ENCODE assay signal across 1 cellular context in the genomic region with DNA sequence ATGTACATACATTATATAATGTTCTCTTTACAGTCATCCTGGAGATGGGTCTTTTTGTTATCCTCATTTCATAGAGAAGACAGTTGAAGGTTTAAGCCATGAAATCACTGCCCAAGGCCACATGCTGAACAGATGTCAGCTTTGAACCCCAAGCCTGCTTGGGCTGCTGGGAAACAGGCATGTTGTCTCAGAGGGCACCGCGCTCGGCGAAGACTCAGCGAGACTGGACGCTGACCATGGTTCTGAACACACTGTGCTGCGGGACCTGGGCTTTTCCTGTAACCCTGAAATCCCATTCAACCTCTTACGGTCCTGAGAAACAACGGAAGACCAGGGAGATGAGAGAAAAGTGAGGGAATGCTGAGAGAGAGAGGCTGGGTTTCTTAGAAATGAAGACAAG.
TF ChIP-seq lines count a peak whose summit lies in the region.

No MANE protein-coding gene starts in this region.

TF ChIP-seq in HepG2, 621 proteins besides CTCF, POLR2A, EP300 and RAD21 (continued from another document and continues in another):
- TF ChIP-seq, protein P1, sequence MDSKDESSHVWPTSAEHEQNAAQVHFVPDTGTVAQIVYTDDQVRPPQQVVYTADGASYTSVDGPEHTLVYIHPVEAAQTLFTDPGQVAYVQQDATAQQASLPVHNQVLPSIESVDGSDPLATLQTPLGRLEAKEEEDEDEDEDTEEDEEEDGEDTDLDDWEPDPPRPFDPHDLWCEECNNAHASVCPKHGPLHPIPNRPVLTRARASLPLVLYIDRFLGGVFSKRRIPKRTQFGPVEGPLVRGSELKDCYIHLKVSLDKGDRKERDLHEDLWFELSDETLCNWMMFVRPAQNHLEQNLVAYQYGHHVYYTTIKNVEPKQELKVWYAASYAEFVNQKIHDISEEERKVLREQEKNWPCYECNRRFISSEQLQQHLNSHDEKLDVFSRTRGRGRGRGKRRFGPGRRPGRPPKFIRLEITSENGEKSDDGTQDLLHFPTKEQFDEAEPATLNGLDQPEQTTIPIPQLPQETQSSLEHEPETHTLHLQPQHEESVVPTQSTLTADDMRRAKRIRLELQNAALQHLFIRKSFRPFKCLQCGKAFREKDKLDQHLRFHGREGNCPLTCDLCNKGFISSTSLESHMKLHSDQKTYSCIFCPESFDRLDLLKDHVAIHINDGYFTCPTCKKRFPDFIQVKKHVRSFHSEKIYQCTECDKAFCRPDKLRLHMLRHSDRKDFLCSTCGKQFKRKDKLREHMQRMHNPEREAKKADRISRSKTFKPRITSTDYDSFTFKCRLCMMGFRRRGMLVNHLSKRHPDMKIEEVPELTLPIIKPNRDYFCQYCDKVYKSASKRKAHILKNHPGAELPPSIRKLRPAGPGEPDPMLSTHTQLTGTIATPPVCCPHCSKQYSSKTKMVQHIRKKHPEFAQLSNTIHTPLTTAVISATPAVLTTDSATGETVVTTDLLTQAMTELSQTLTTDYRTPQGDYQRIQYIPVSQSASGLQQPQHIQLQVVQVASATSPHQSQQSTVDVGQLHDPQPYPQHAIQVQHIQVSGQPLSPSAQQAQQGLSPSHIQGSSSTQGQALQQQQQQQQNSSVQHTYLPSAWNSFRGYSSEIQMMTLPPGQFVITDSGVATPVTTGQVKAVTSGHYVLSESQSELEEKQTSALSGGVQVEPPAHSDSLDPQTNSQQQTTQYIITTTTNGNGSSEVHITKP (CRISPR knock-in tag; IDR thresholded peaks at IDR 0.05; ENCODE audit: low read depth), result no peak
- no peak for TF ChIP-seq ZBTB42 (CRISPR knock-in tag; IDR thresholded peaks at IDR 0.05)
- TF ChIP-seq MED13 (CRISPR knock-in tag; IDR thresholded peaks at IDR 0.05), result peak; percentile 45; the same call in 1 of the 2 replicates
- TF ChIP-seq, protein P2, sequence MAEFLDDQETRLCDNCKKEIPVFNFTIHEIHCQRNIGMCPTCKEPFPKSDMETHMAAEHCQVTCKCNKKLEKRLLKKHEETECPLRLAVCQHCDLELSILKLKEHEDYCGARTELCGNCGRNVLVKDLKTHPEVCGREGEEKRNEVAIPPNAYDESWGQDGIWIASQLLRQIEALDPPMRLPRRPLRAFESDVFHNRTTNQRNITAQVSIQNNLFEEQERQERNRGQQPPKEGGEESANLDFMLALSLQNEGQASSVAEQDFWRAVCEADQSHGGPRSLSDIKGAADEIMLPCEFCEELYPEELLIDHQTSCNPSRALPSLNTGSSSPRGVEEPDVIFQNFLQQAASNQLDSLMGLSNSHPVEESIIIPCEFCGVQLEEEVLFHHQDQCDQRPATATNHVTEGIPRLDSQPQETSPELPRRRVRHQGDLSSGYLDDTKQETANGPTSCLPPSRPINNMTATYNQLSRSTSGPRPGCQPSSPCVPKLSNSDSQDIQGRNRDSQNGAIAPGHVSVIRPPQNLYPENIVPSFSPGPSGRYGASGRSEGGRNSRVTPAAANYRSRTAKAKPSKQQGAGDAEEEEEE (CRISPR knock-in tag; IDR thresholded peaks at IDR 0.05; ENCODE audit: borderline replicate concordance), result no peak
- peak; percentile 55; the same call in 1 of the 2 replicates for TF ChIP-seq ZNF777 (CRISPR knock-in tag; IDR thresholded peaks at IDR 0.05)
- TF ChIP-seq TAF15 (IDR thresholded peaks at IDR 0.05; ENCODE audit: low read depth, low read length, poor library complexity, severe bottlenecking), result no peak
- peak; percentile 26; the same call in 1 of the 2 replicates for TF ChIP-seq HNF4A (CRISPR knock-in tag; IDR thresholded peaks at IDR 0.05)
- no peak for TF ChIP-seq KDM4B (CRISPR knock-in tag; IDR thresholded peaks at IDR 0.05)
- TF ChIP-seq ZNF274 (CRISPR knock-in tag; IDR thresholded peaks at IDR 0.05), result 0 out of 2 replicates have a peak, but pooled peaks have one; percentile 37
- TF ChIP-seq ZNF263 (CRISPR knock-in tag; IDR thresholded peaks at IDR 0.05), result peak; percentile 64; the same call in 1 of the 2 replicates
- TF ChIP-seq, protein P3, sequence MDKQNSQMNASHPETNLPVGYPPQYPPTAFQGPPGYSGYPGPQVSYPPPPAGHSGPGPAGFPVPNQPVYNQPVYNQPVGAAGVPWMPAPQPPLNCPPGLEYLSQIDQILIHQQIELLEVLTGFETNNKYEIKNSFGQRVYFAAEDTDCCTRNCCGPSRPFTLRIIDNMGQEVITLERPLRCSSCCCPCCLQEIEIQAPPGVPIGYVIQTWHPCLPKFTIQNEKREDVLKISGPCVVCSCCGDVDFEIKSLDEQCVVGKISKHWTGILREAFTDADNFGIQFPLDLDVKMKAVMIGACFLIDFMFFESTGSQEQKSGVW (CRISPR knock-in tag; IDR thresholded peaks at IDR 0.05; ENCODE audit: borderline replicate concordance), result no peak
- no peak for TF ChIP-seq CCAR2 (optimal IDR thresholded peaks at IDR 0.05; ENCODE audit: low read depth, low read length)
- TF ChIP-seq ZNF232 (CRISPR knock-in tag; IDR thresholded peaks at IDR 0.05; ENCODE audit: borderline replicate concordance), result peak; percentile 92
- TF ChIP-seq CBX5 (CRISPR knock-in tag; IDR thresholded peaks at IDR 0.05; ENCODE audit: borderline replicate concordance), result 0 out of 2 replicates have a peak, but pooled peaks have one; percentile 30
- TF ChIP-seq POLR2AphosphoS5 (IDR thresholded peaks at IDR 0.05; ENCODE audit: low read depth, low read length), result no peak
- peak; percentile 96 for TF ChIP-seq WIZ (CRISPR knock-in tag; IDR thresholded peaks at IDR 0.05)
- no peak for TF ChIP-seq HDAC6 (IDR thresholded peaks at IDR 0.05; ENCODE audit: low read depth, low read length)
- TF ChIP-seq NR2C2 (CRISPR knock-in tag; IDR thresholded peaks at IDR 0.05; ENCODE audit: borderline replicate concordance), result no peak
- TF ChIP-seq, protein P4, sequence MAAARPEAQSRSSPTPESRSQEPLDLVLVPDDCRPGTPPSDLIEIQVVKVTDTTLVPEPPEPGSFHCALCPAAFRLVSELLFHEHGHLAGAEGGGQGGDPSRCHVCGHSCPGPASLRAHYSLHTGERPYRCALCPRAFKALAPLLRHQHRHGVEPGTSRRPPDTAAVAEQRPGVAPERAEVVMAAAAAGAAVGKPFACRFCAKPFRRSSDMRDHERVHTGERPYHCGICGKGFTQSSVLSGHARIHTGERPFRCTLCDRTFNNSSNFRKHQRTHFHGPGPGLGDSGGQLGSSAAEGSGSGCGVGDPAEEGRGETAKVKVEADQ (CRISPR knock-in tag; IDR thresholded peaks at IDR 0.05; ENCODE audit: borderline replicate concordance), result no peak
- peak; percentile 90 for TF ChIP-seq ZNF430 (CRISPR knock-in tag; IDR thresholded peaks at IDR 0.05)
- TF ChIP-seq TAF1 (CRISPR knock-in tag; IDR thresholded peaks at IDR 0.05), result no peak
- TF ChIP-seq PAF1 (CRISPR knock-in tag; IDR thresholded peaks at IDR 0.05), result no peak
- TF ChIP-seq, protein P5, sequence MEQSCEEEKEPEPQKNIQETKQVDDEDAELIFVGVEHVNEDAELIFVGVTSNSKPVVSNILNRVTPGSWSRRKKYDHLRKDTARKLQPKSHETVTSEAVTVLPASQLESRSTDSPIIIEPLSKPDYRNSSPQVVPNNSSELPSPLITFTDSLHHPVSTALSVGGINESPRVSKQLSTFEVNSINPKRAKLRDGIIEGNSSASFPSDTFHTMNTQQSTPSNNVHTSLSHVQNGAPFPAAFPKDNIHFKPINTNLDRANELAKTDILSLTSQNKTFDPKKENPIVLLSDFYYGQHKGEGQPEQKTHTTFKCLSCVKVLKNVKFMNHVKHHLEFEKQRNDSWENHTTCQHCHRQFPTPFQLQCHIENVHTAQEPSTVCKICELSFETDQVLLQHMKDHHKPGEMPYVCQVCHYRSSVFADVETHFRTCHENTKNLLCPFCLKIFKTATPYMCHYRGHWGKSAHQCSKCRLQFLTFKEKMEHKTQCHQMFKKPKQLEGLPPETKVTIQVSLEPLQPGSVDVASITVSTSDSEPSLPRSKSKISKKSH (CRISPR knock-in tag; IDR thresholded peaks at IDR 0.05; ENCODE audit: borderline replicate concordance), result no peak
- TF ChIP-seq ZNF737 (CRISPR knock-in tag; IDR thresholded peaks at IDR 0.05; ENCODE audit: borderline replicate concordance), result 0 out of 2 replicates have a peak, but pooled peaks have one; percentile 51
- no peak for TF ChIP-seq SIN3B (IDR thresholded peaks at IDR 0.05; ENCODE audit: low read length)
- TF ChIP-seq, protein P6, sequence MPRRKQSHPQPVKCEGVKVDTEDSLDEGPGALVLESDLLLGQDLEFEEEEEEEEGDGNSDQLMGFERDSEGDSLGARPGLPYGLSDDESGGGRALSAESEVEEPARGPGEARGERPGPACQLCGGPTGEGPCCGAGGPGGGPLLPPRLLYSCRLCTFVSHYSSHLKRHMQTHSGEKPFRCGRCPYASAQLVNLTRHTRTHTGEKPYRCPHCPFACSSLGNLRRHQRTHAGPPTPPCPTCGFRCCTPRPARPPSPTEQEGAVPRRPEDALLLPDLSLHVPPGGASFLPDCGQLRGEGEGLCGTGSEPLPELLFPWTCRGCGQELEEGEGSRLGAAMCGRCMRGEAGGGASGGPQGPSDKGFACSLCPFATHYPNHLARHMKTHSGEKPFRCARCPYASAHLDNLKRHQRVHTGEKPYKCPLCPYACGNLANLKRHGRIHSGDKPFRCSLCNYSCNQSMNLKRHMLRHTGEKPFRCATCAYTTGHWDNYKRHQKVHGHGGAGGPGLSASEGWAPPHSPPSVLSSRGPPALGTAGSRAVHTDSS (CRISPR knock-in tag; conservative IDR thresholded peaks at IDR 0.05), result no peak
- no peak for TF ChIP-seq ZSCAN29 (CRISPR knock-in tag; conservative IDR thresholded peaks at IDR 0.05)
- TF ChIP-seq RORA (CRISPR knock-in tag; IDR thresholded peaks at IDR 0.05), result no peak
- TF ChIP-seq, protein P7, sequence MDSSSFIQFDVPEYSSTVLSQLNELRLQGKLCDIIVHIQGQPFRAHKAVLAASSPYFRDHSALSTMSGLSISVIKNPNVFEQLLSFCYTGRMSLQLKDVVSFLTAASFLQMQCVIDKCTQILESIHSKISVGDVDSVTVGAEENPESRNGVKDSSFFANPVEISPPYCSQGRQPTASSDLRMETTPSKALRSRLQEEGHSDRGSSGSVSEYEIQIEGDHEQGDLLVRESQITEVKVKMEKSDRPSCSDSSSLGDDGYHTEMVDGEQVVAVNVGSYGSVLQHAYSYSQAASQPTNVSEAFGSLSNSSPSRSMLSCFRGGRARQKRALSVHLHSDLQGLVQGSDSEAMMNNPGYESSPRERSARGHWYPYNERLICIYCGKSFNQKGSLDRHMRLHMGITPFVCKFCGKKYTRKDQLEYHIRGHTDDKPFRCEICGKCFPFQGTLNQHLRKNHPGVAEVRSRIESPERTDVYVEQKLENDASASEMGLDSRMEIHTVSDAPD (CRISPR knock-in tag; IDR thresholded peaks at IDR 0.05), result no peak
- no peak for TF ChIP-seq ZNF781 (CRISPR knock-in tag; IDR thresholded peaks at IDR 0.05; ENCODE audit: borderline replicate concordance, not compliant biosample characterization)
- TF ChIP-seq, protein P8, sequence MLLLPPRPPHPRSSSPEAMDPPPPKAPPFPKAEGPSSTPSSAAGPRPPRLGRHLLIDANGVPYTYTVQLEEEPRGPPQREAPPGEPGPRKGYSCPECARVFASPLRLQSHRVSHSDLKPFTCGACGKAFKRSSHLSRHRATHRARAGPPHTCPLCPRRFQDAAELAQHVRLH (CRISPR knock-in tag; IDR thresholded peaks at IDR 0.05; ENCODE audit: borderline replicate concordance, low read depth), result peak; percentile 68
- TF ChIP-seq ZNF383 (CRISPR knock-in tag; IDR thresholded peaks at IDR 0.05; ENCODE audit: borderline replicate concordance), result no peak
- TF ChIP-seq, protein P9, sequence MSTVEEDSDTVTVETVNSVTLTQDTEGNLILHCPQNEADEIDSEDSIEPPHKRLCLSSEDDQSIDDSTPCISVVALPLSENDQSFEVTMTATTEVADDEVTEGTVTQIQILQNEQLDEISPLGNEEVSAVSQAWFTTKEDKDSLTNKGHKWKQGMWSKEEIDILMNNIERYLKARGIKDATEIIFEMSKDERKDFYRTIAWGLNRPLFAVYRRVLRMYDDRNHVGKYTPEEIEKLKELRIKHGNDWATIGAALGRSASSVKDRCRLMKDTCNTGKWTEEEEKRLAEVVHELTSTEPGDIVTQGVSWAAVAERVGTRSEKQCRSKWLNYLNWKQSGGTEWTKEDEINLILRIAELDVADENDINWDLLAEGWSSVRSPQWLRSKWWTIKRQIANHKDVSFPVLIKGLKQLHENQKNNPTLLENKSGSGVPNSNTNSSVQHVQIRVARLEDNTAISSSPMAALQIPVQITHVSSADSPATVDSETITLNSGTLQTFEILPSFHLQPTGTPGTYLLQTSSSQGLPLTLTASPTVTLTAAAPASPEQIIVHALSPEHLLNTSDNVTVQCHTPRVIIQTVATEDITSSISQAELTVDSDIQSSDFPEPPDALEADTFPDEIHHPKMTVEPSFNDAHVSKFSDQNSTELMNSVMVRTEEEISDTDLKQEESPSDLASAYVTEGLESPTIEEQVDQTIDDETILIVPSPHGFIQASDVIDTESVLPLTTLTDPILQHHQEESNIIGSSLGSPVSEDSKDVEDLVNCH (CRISPR knock-in tag; IDR thresholded peaks at IDR 0.05), result no peak
- TF ChIP-seq, protein P10, sequence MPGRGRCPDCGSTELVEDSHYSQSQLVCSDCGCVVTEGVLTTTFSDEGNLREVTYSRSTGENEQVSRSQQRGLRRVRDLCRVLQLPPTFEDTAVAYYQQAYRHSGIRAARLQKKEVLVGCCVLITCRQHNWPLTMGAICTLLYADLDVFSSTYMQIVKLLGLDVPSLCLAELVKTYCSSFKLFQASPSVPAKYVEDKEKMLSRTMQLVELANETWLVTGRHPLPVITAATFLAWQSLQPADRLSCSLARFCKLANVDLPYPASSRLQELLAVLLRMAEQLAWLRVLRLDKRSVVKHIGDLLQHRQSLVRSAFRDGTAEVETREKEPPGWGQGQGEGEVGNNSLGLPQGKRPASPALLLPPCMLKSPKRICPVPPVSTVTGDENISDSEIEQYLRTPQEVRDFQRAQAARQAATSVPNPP (CRISPR knock-in tag; IDR thresholded peaks at IDR 0.05), result no peak
- TF ChIP-seq ZNF546 (CRISPR knock-in tag; conservative IDR thresholded peaks at IDR 0.05), result no peak
- peak; percentile 95; the same call in 1 of the 2 replicates for TF ChIP-seq ZFP37 (CRISPR knock-in tag; IDR thresholded peaks at IDR 0.05; ENCODE audit: borderline replicate concordance)
- TF ChIP-seq MEIS1 (CRISPR knock-in tag; IDR thresholded peaks at IDR 0.05; ENCODE audit: borderline replicate concordance), result no peak
- TF ChIP-seq, protein P11, sequence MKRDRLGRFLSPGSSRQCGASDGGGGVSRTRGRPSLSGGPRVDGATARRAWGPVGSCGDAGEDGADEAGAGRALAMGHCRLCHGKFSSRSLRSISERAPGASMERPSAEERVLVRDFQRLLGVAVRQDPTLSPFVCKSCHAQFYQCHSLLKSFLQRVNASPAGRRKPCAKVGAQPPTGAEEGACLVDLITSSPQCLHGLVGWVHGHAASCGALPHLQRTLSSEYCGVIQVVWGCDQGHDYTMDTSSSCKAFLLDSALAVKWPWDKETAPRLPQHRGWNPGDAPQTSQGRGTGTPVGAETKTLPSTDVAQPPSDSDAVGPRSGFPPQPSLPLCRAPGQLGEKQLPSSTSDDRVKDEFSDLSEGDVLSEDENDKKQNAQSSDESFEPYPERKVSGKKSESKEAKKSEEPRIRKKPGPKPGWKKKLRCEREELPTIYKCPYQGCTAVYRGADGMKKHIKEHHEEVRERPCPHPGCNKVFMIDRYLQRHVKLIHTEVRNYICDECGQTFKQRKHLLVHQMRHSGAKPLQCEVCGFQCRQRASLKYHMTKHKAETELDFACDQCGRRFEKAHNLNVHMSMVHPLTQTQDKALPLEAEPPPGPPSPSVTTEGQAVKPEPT (CRISPR knock-in tag; IDR thresholded peaks at IDR 0.05; ENCODE audit: low read depth), result peak; percentile 47; the same call in 1 of the 2 replicates
- TF ChIP-seq, protein P12, sequence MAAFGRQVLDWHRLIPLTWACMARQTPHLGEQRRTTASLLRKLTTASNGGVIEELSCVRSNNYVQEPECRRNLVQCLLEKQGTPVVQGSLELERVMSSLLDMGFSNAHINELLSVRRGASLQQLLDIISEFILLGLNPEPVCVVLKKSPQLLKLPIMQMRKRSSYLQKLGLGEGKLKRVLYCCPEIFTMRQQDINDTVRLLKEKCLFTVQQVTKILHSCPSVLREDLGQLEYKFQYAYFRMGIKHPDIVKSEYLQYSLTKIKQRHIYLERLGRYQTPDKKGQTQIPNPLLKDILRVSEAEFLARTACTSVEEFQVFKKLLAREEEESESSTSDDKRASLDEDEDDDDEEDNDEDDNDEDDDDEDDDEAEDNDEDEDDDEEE (CRISPR knock-in tag; IDR thresholded peaks at IDR 0.05), result no peak
